In genomic region chr1:54402896-54403295, GRCh38 we compare ENCODE assay signal across 12 cellular contexts. TPM values are rescaled to one million over a fixed set of nuclear protein-coding genes. Genes with fewer than 3 reads are reported as not detected.
DNase-seq lines count a peak whose midpoint lies in the region; ATAC-seq, FAIRE-seq and TF ChIP-seq lines count a peak whose summit lies in the region.
"Had no signal": no experiment of that assay in that cellular context is flagged by ENCODE, and none has a peak within 500 bp of the region (broad histone marks: within the 10 kb centered on the region; RNA-seq: fewer than 3 reads in every experiment).

No MANE protein-coding gene starts in this region.

- peak; percentile 91 for FAIRE-seq in RCC 7860 (lab: Jason Lieb, UNC)
- FAIRE-seq: A549 had no signal

- H3K27ac ChIP-seq in SK-N-SH (ENCODE audit: low read depth in 2 of 2, low read length in 1 of 2) (no peak overlapping the region), hepatocyte (peak overlapping the region; percentile 24), gastrocnemius medialis (peak overlapping the region; percentile 86 to 98 (median 90))
- H3K27ac ChIP-seq: A549, right lobe of liver had no signal

- H3K79me2 ChIP-seq in SK-N-SH (ENCODE audit: insufficient read depth) (peaks cover 32% of the 10 kb centered on the region), hepatocyte (peaks cover 77% of the 10 kb centered on the region)

- H3K27me3 ChIP-seq in SK-N-SH (ENCODE audit: insufficient read depth) (no peaks in the 10 kb centered on the region), hepatocyte (no peaks in the 10 kb centered on the region), gastrocnemius medialis (no peaks in the 10 kb centered on the region)
- H3K27me3 ChIP-seq: right lobe of liver had no signal

- no peak for TF ChIP-seq POLR2A in gastrocnemius medialis (IDR thresholded peaks at IDR 0.05)

- H3K4me2 ChIP-seq in SK-N-SH, result peak overlapping the region; percentile 98; the same call in 1 of the 2 replicates
- H3K4me2 ChIP-seq in hepatocyte, result peak overlapping the region; percentile 96
- H3K4me2 ChIP-seq: A549 had no signal

- H3F3A ChIP-seq in SK-N-SH (replicated peaks; ENCODE audit: insufficient read depth), result peaks cover 14% of the 10 kb centered on the region

- ATAC-seq in SK-N-SH treated with all-trans-retinoic acid at 6 μM for 48 hours, result no peak
- no peak for ATAC-seq in gastrocnemius medialis
- no peak for ATAC-seq in GM21825 (IDR thresholded peaks at IDR 0.05; ENCODE audit: unreplicated experiment)
- ATAC-seq: A549, right lobe of liver had no signal

- H2AFZ ChIP-seq in SK-N-SH (ENCODE audit: low read depth) (no peak overlapping the region), hepatocyte (no peak overlapping the region)

- DNase-seq in SK-N-SH, result no peak
- peak; percentile 84 for DNase-seq in RCC 7860 (ENCODE audit: low spot score)
- no peak for DNase-seq in hepatocyte (ENCODE audit: low spot score)
- no peak for DNase-seq in gastrocnemius medialis
- DNase-seq in NCI-H446 treated with DMSO at 0.1 percent for 48 hours (lab: John Stamatoyannopoulos, UW), result no peak
- no peak for DNase-seq in NCI-H748 treated with DMSO at 0.1 percent for 48 hours (lab: John Stamatoyannopoulos, UW)
- DNase-seq: NCI-H446, T-helper 2 cell had no signal

- WGBS in SK-N-SH (ENCODE audit: low lambda C conversion rate), result 92% methylated on average over 7 of the region's 7 CpGs
- WGBS in hepatocyte (ENCODE audit: low lambda C conversion rate, missing lambda C conversion rate), result 29% methylated on average over 7 of the region's 7 CpGs

- intact Hi-C loops in gastrocnemius medialis (cut with DNase I; ENCODE audit: low total_unique reads), result no loop called here

- CTCF ChIA-PET in SK-N-SH (lab: Yijun Ruan, JAX), result interaction anchor here (1.3 to 2.7 kb wide), 4 partner anchors 18 to 232 kb away, joined by 4 to 13 read pairs (median 7); no protein-coding TSS in a partner anchor

- peaks cover 14 to 34% of the 10 kb centered on the region in 2 experiments for H3K4me1 ChIP-seq in SK-N-SH (ENCODE audit: control insufficient read depth in 1 of 2, insufficient read depth in 2 of 2, low read depth in 1 of 2, low read length in 1 of 2)
- H3K4me1 ChIP-seq in hepatocyte (ENCODE audit: insufficient read depth), result peaks cover 39% of the 10 kb centered on the region
- H3K4me1 ChIP-seq in gastrocnemius medialis, result peaks cover 67 to 72% of the 10 kb centered on the region in 2 donors

- in situ Hi-C loops in gastrocnemius medialis (cut with MboI; ENCODE audit: low sequenced_read_pairs in 4 of 4), result loop anchor here in 1 of 4 donors (10.0 kb wide), 1 partner anchor 118 kb away; no protein-coding TSS in a partner anchor

- no peak for TF ChIP-seq RAD21 in SK-N-SH (IDR thresholded peaks at IDR 0.05; ENCODE audit: low read length)

- POLR2A ChIA-PET in SK-N-SH (lab: Yijun Ruan, JAX), result interaction anchor here (1.2 kb wide), 1 partner anchor 9 kb away, joined by 3 read pairs; no protein-coding TSS in a partner anchor

- H3K4me3 ChIP-seq in SK-N-SH (ENCODE audit: low read depth in 2 of 2, low read length in 1 of 2), result no peak overlapping the region
- peak overlapping the region; percentile 14 for H3K4me3 ChIP-seq in hepatocyte
- H3K4me3 ChIP-seq in gastrocnemius medialis, result peak overlapping the region in 1 of 4 donors; percentile 4
- H3K4me3 ChIP-seq: A549, right lobe of liver had no signal

- TF ChIP-seq EP300 in SK-N-SH (IDR thresholded peaks at IDR 0.05; ENCODE audit: borderline replicate concordance in 1 of 2, low read depth in 1 of 2, low read length in 1 of 2), result no peak

- H3K36me3 ChIP-seq in SK-N-SH (replicated peaks in 1 of 2; ENCODE audit: control insufficient read depth in 1 of 2, insufficient read depth in 2 of 2, low read length in 1 of 2) (peaks cover 37 to 50% of the 10 kb centered on the region in 2 experiments), hepatocyte (replicated peaks; ENCODE audit: insufficient read depth, low read depth) (no peaks in the 10 kb centered on the region), gastrocnemius medialis (peaks cover 0 to 18% of the 10 kb centered on the region in 2 donors)

- H3K9me2 ChIP-seq in SK-N-SH (no peaks in the 10 kb centered on the region), hepatocyte (replicated peaks; ENCODE audit: insufficient read depth) (no peaks in the 10 kb centered on the region)

- peaks cover 5% of the 10 kb centered on the region; the same call in 1 of the 2 replicates for H4K20me1 ChIP-seq in SK-N-SH (ENCODE audit: insufficient read depth)
- H4K20me1 ChIP-seq in hepatocyte (ENCODE audit: insufficient read depth, poor library complexity, severe bottlenecking), result peaks cover 64% of the 10 kb centered on the region

- TF ChIP-seq CTCF in SK-N-SH (IDR thresholded peaks at IDR 0.05), result no peak
- no peak for TF ChIP-seq CTCF in hepatocyte (IDR thresholded peaks at IDR 0.05; ENCODE audit: poor library complexity)
- no peak for TF ChIP-seq CTCF in gastrocnemius medialis (IDR thresholded peaks at IDR 0.05 in 4 of 5, conservative IDR thresholded peaks at IDR 0.05 in 1 of 5)

- H3K9me3 ChIP-seq in SK-N-SH (no peaks in the 10 kb centered on the region), hepatocyte (ENCODE audit: low read depth) (no peaks in the 10 kb centered on the region), gastrocnemius medialis (no peaks in the 10 kb centered on the region)
- H3K9me3 ChIP-seq: A549, right lobe of liver had no signal

- no peak overlapping the region for H3K9ac ChIP-seq in SK-N-SH

TF ChIP-seq in SK-N-SH, 30 proteins besides CTCF, POLR2A, EP300 and RAD21:
- no peak for TF ChIP-seq FOSL2 (IDR thresholded peaks at IDR 0.05; ENCODE audit: borderline replicate concordance, low read depth)
- no peak for TF ChIP-seq MAX (IDR thresholded peaks at IDR 0.05; ENCODE audit: low read depth)
- no peak for TF ChIP-seq NRF1 (IDR thresholded peaks at IDR 0.05; ENCODE audit: low read depth, low read length)

TF ChIP-seq in SK-N-SH treated with all-trans-retinoic acid at 6 μM for 48 hours, 23 proteins besides CTCF, POLR2A, EP300 and RAD21:
- TF ChIP-seq ZNF70 (CRISPR knock-in tag; IDR thresholded peaks at IDR 0.05) (no peak), CREB5 (CRISPR knock-in tag; IDR thresholded peaks at IDR 0.05; ENCODE audit: low read depth) (no peak), ZFP30 (CRISPR knock-in tag; IDR thresholded peaks at IDR 0.05) (no peak), ZNF565 (CRISPR knock-in tag; conservative IDR thresholded peaks at IDR 0.05; ENCODE audit: low read depth) (no peak), SNAI2 (CRISPR knock-in tag; IDR thresholded peaks at IDR 0.05) (no peak), RARB (CRISPR knock-in tag; IDR thresholded peaks at IDR 0.05) (no peak), ZNF8 (CRISPR knock-in tag; IDR thresholded peaks at IDR 0.05) (no peak), TCF4 (CRISPR knock-in tag; IDR thresholded peaks at IDR 0.05; ENCODE audit: borderline replicate concordance) (no peak), PPARA (CRISPR knock-in tag; IDR thresholded peaks at IDR 0.05; ENCODE audit: borderline replicate concordance) (no peak), CSRNP3 (CRISPR knock-in tag; IDR thresholded peaks at IDR 0.05) (no peak)

RNA-seq across cellular contexts. Expression of gene SSBP3, which starts 3.3 kb away (rescaled TPM):
- 18.0 and 26.2 TPM in 2 replicates for polyA plus RNA-seq in SK-N-SH (2012; rRNA removed)
- 15.6 and 23.2 TPM in 2 replicates for polyA plus RNA-seq in SK-N-SH (2012; cell fraction: cytosol; rRNA removed)
- 11.7 and 18.1 TPM in 2 replicates for polyA plus RNA-seq in SK-N-SH (2012; cell fraction: nucleus; rRNA removed)
- 27.1 and 47.2 TPM in 2 replicates for total RNA-seq in hepatocyte
- polyA plus RNA-seq in hepatocyte, result 23.8 and 25.8 TPM in 2 replicates
- total RNA-seq in gastrocnemius medialis, result 10 to 100 TPM in 3 of 4 donors, 1 to 10 TPM in 1; 3.6 to 21.0 (median 14.9) TPM

Comparison
In these comparisons a context has a peak if more than half of its experiments do, and no peak if none do; other contexts are left out.
1. H3K27ac ChIP-seq: peak in hepatocyte (single experiment) and gastrocnemius medialis (4 of 4); none in SK-N-SH (0 of 2).